ENCODE assay signal across 27 cellular contexts in genomic region chr6:107274288-107274687, GRCh38.
"Had no signal": no experiment of that assay in that cellular context is flagged by ENCODE, and none has a peak within 500 bp of the region (broad histone marks: within the 10 kb centered on the region; RNA-seq: fewer than 3 reads in every experiment).

No MANE protein-coding gene starts in this region.

- H3K4me3 ChIP-seq: hepatocyte, left ventricle myocardium inferior, lower lobe of right lung, neural progenitor cell, pancreas, prostate gland, spleen, thoracic aorta, transverse colon had no signal

- H3K36me3 Mint-ChIP-seq: natural killer cell treated with Interleukin-12 subunit alpha and Interleukin-12 subunit beta and Interleukin-15 and Interleukin-18, amount 100 ng/mL, for 72 hours; neural progenitor cell had no signal

- FAIRE-seq: colon, endothelial cell of umbilical vein, kidney, pancreas had no signal

- H3K4me2 ChIP-seq: hepatocyte, neural progenitor cell had no signal

- H3K27me3 ChIP-seq: hepatocyte, neural progenitor cell, pancreas, spleen, transverse colon had no signal

- H3K4me3 Mint-ChIP-seq: memory B cell; natural killer cell treated with Interleukin-12 subunit alpha and Interleukin-12 subunit beta and Interleukin-15 and Interleukin-18, amount 100 ng/mL, for 72 hours; neural progenitor cell; stimulated activated naive B cell treated with anti-CD40 and anti-IgM and Interleukin-4, amounts not matched to agents 10 μg/mL and 1 μg/mL and 100 μg/mL, for 72 hours; stimulated activated naive CD8-positive, alpha-beta T cell treated with anti-CD3 and anti-CD28 coated beads, Interleukin-15, amount 100 ng/mL, for 72 hours had no signal

- H3K4me1 ChIP-seq: lower lobe of right lung, neural progenitor cell, spleen had no signal

- H3K9me3 ChIP-seq: left ventricle myocardium inferior, lower lobe of right lung, pancreas, prostate gland, spleen, thoracic aorta, transverse colon had no signal

- H3K9ac ChIP-seq: neural progenitor cell had no signal

- H3K4me1 Mint-ChIP-seq: neural progenitor cell; stimulated activated naive CD8-positive, alpha-beta T cell treated with anti-CD3 and anti-CD28 coated beads, Interleukin-15, amount 100 ng/mL, for 72 hours had no signal

- ATAC-seq: left cardiac atrium; lower lobe of right lung; natural killer cell treated with Interleukin-12 subunit alpha and Interleukin-12 subunit beta and Interleukin-15 and Interleukin-18, amount 100 ng/mL, for 72 hours; pancreas; sciatic nerve; stimulated activated naive B cell treated with anti-CD40 and anti-IgM and Interleukin-4, amounts not matched to agents 10 μg/mL and 1 μg/mL and 100 μg/mL, for 72 hours; stimulated activated naive CD8-positive, alpha-beta T cell treated with anti-CD3 and anti-CD28 coated beads, Interleukin-15, amount 100 ng/mL, for 72 hours had no signal

- H2AFZ ChIP-seq: hepatocyte, neural progenitor cell had no signal

- H3K27me3 Mint-ChIP-seq: memory B cell; natural killer cell treated with Interleukin-12 subunit alpha and Interleukin-12 subunit beta and Interleukin-15 and Interleukin-18, amount 100 ng/mL, for 72 hours; stimulated activated naive B cell treated with anti-CD40 and anti-IgM and Interleukin-4, amounts not matched to agents 10 μg/mL and 1 μg/mL and 100 μg/mL, for 72 hours; stimulated activated naive CD8-positive, alpha-beta T cell treated with anti-CD3 and anti-CD28 coated beads, Interleukin-15, amount 100 ng/mL, for 72 hours had no signal

- H3K27ac Mint-ChIP-seq: memory B cell; natural killer cell treated with Interleukin-12 subunit alpha and Interleukin-12 subunit beta and Interleukin-15 and Interleukin-18, amount 100 ng/mL, for 72 hours; neural progenitor cell; stimulated activated naive B cell treated with anti-CD40 and anti-IgM and Interleukin-4, amounts not matched to agents 10 μg/mL and 1 μg/mL and 100 μg/mL, for 72 hours had no signal

- H3K27ac ChIP-seq: left ventricle myocardium inferior, lower lobe of right lung, neural progenitor cell, pancreas, prostate gland, spleen, thoracic aorta, transverse colon had no signal

- H3K9me3 Mint-ChIP-seq: memory B cell; natural killer cell treated with Interleukin-12 subunit alpha and Interleukin-12 subunit beta and Interleukin-15 and Interleukin-18, amount 100 ng/mL, for 72 hours; neural progenitor cell; stimulated activated naive B cell treated with anti-CD40 and anti-IgM and Interleukin-4, amounts not matched to agents 10 μg/mL and 1 μg/mL and 100 μg/mL, for 72 hours; stimulated activated naive CD8-positive, alpha-beta T cell treated with anti-CD3 and anti-CD28 coated beads, Interleukin-15, amount 100 ng/mL, for 72 hours had no signal

- H3K36me3 ChIP-seq: left ventricle myocardium inferior, neural progenitor cell, pancreas, prostate gland, thoracic aorta, transverse colon had no signal

- DNase-seq: dermis blood vessel endothelial cell; foreskin melanocyte; head of caudate nucleus; kidney; left cardiac atrium; left ventricle myocardium inferior; lower lobe of right lung; midbrain; nucleus accumbens; pancreas; retina; spleen; stimulated activated CD4-positive, alpha-beta T cell treated with anti-CD3 and anti-CD28 coated beads, Interleukin-15, amount 100 ng/mL, for 24 hours; stimulated activated CD4-positive, alpha-beta T cell treated with anti-CD3 and anti-CD28 coated beads, Interleukin-1b, Interleukin-23, amount 100 ng/mL, for 48 hours; stimulated activated CD4-positive, alpha-beta T cell treated with anti-CD3 and anti-CD28 coated beads, Interleukin-4, amount 100 ng/mL, for 24 hours; stimulated activated naive B cell treated with anti-CD40 and anti-IgM and Interleukin-4, amounts not matched to agents 10 μg/mL and 1 μg/mL and 100 μg/mL, for 72 hours; stimulated activated naive CD8-positive, alpha-beta T cell treated with anti-CD3 and anti-CD28 coated beads, Interleukin-15, amount 100 ng/mL, for 72 hours; transverse colon had no signal
